1 cellular context compared by ENCODE assay signal in genomic region chr19:17579523-17580244, GRCh38.
A peak's percentile ranks its signal among the peaks of the same experiment; 100 is the strongest.
TF ChIP-seq lines count a peak whose summit lies in the region.

No MANE protein-coding gene starts in this region.

TF ChIP-seq in K562, 482 proteins besides CTCF, POLR2A, EP300 and RAD21 (continued from another document and continues in another):
- TF ChIP-seq PKNOX1 (IDR thresholded peaks at IDR 0.05): peak; percentile 72
- TF ChIP-seq CHD4 (IDR thresholded peaks at IDR 0.05; ENCODE audit: insufficient read depth, insufficient replicate concordance, low read depth, low read length, poor library complexity, severe bottlenecking): no peak
- no peak for TF ChIP-seq ATF1 (CRISPR knock-in tag; IDR thresholded peaks at IDR 0.05)
- TF ChIP-seq ATF1 (tag; IDR thresholded peaks at IDR 0.05): peak; percentile 50
- TF ChIP-seq ZNF740 (CRISPR knock-in tag; IDR thresholded peaks at IDR 0.05): no peak
- TF ChIP-seq ZNF740 (tag; IDR thresholded peaks at IDR 0.05): no peak
- TF ChIP-seq SAP30 (IDR thresholded peaks at IDR 0.05; ENCODE audit: borderline replicate concordance, insufficient read depth, low read depth, low read length, poor library complexity, severe bottlenecking): no peak
- TF ChIP-seq KLF13 (tag; IDR thresholded peaks at IDR 0.05; ENCODE audit: borderline replicate concordance, low read depth): peak; percentile 78; the same call in 1 of the 2 replicates
- peak; percentile 11 for TF ChIP-seq NEUROD1 (IDR thresholded peaks at IDR 0.05; ENCODE audit: borderline replicate concordance, low read depth, low read length, partially characterized antibody)
- TF ChIP-seq HEY1 (CRISPR knock-in tag; IDR thresholded peaks at IDR 0.05; ENCODE audit: borderline replicate concordance): no peak
- no peak for TF ChIP-seq JUND (IDR thresholded peaks at IDR 0.05; ENCODE audit: borderline replicate concordance, low read depth, low read length)
- TF ChIP-seq JUND (tag; IDR thresholded peaks at IDR 0.05; ENCODE audit: borderline replicate concordance, low read depth, low read length): 0 out of 3 replicates have a peak, but pooled peaks have one; percentile 17
- TF ChIP-seq SMARCB1 (IDR thresholded peaks at IDR 0.05; ENCODE audit: insufficient read length, low read depth): no peak
- no peak for TF ChIP-seq ZNF217 (CRISPR knock-in tag; IDR thresholded peaks at IDR 0.05)
- TF ChIP-seq CEBPZ (IDR thresholded peaks at IDR 0.05; ENCODE audit: borderline replicate concordance, low read depth, low read length): no peak
- TF ChIP-seq NR2C2 (CRISPR knock-in tag; IDR thresholded peaks at IDR 0.05): no peak
- no peak for TF ChIP-seq NR2C2 (tag; IDR thresholded peaks at IDR 0.05)
- peak; percentile 69 for TF ChIP-seq BHLHE40 (IDR thresholded peaks at IDR 0.05; ENCODE audit: low read length)
- no peak for TF ChIP-seq ZNF76 (CRISPR knock-in tag; IDR thresholded peaks at IDR 0.05; ENCODE audit: borderline replicate concordance)
- TF ChIP-seq ZNF395 (CRISPR knock-in tag; IDR thresholded peaks at IDR 0.05): no peak
- no peak for TF ChIP-seq ZHX1 (conservative IDR thresholded peaks at IDR 0.05; ENCODE audit: low read length)
- 0 out of 2 replicates have a peak, but pooled peaks have one; percentile 8 for TF ChIP-seq REST (CRISPR knock-in tag; IDR thresholded peaks at IDR 0.05; ENCODE audit: low read depth)
- TF ChIP-seq ZNF431 (CRISPR knock-in tag; IDR thresholded peaks at IDR 0.05): no peak
- TF ChIP-seq ARID3A (IDR thresholded peaks at IDR 0.05; ENCODE audit: borderline replicate concordance, low read depth, low read length): no peak
- no peak for TF ChIP-seq ZNF655 (CRISPR knock-in tag; IDR thresholded peaks at IDR 0.05)
- TF ChIP-seq HLTF (IDR thresholded peaks at IDR 0.05): no peak
- peak; percentile 63 to 70 for TF ChIP-seq MAZ (CRISPR knock-in tag; conservative IDR thresholded peaks at IDR 0.05 in 1 of 2, IDR thresholded peaks at IDR 0.05 in 1 of 2)
- TF ChIP-seq CCNT2 (IDR thresholded peaks at IDR 0.05; ENCODE audit: borderline replicate concordance, extremely low read depth, insufficient read length, low read depth, low read length): peak; percentile 30
- TF ChIP-seq NR4A1 (CRISPR knock-in tag; IDR thresholded peaks at IDR 0.05): no peak
- TF ChIP-seq NR4A1 (tag; IDR thresholded peaks at IDR 0.05): no peak
- no peak for TF ChIP-seq TAF9B (IDR thresholded peaks at IDR 0.05; ENCODE audit: partially characterized antibody)
- no peak for TF ChIP-seq ZNF311 (CRISPR knock-in tag; IDR thresholded peaks at IDR 0.05)
- TF ChIP-seq PCBP2 (IDR thresholded peaks at IDR 0.05; ENCODE audit: low read depth, low read length, poor library complexity, severe bottlenecking): no peak
- no peak for TF ChIP-seq GTF2B (IDR thresholded peaks at IDR 0.05; ENCODE audit: extremely low read depth, insufficient read length)
- TF ChIP-seq CBFA2T2 (conservative IDR thresholded peaks at IDR 0.05): peak; percentile 59
- TF ChIP-seq CREBBP (IDR thresholded peaks at IDR 0.05; ENCODE audit: low read depth, low read length): no peak
- TF ChIP-seq ZNF511 (CRISPR knock-in tag; IDR thresholded peaks at IDR 0.05): no peak
- TF ChIP-seq ZNF586 (CRISPR knock-in tag; conservative IDR thresholded peaks at IDR 0.05): no peak
- TF ChIP-seq CHAMP1 (IDR thresholded peaks at IDR 0.05): no peak
- peak; percentile 65; the same call in 1 of the 2 replicates for TF ChIP-seq GABPB1 (CRISPR knock-in tag; IDR thresholded peaks at IDR 0.05)
- TF ChIP-seq GATAD2A (IDR thresholded peaks at IDR 0.05): no peak
